Comparison of ENCODE assay signal across 8 cellular contexts in the genomic region with DNA sequence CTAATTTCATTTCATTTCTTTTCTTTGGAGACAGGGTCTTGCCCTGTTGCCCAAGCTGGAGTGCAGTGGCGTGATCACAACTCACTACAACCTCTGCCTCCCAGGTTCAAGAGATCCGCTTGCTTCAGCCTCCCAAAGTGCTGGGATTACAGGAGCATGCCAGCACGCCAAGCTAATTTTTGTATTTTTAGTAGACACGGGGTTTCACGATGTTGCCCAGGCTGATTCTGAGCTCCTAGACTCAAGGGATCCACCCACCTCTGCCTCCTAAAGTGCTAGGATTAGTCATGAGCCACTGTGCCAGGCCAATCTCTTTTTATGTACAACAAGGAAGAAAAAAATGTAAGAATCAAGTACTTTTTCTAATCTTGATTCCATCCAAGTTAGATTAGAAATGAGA. TPM values are rescaled to one million over a fixed set of nuclear protein-coding genes. Genes with fewer than 3 reads are reported as not detected.
DNase-seq lines count a peak whose midpoint lies in the region; ATAC-seq and TF ChIP-seq lines count a peak whose summit lies in the region.

No MANE protein-coding gene starts in this region.

- H3K4me3 ChIP-seq in SU-DHL-6 (ENCODE audit: insufficient read depth, low read length, poor library complexity, severe bottlenecking), result no peak overlapping the region
- H3K4me3 ChIP-seq in naive thymus-derived CD4-positive, alpha-beta T cell (ENCODE audit: low read length), result peak overlapping the region; percentile 27

- POLR2A ChIA-PET in naive thymus-derived CD4-positive, alpha-beta T cell (lab: Charles Lee), result interaction anchor here (0.6 to 4.1 kb wide), 7 partner anchors 8 to 25 kb away, joined by 3 to 28 read pairs (median 5); partner anchors contain the start of gene KMT2E

- DNase-seq in ELR (ENCODE audit: low read depth), result peak; percentile 82
- peak; percentile 82 for DNase-seq in dedifferentiated amniotic fluid mesenchymal stem cell (ENCODE audit: extremely low spot score)
- peak in 1 of 9 donors; percentile 50 for DNase-seq in naive thymus-derived CD4-positive, alpha-beta T cell
- DNase-seq in NK-92 (lab: John Stamatoyannopoulos, UW; ENCODE audit: unreplicated experiment), result no peak
- no peak for DNase-seq in OCI-M2 (lab: John Stamatoyannopoulos, UW; ENCODE audit: unreplicated experiment)
- DNase-seq in NCI-H1930 (lab: John Stamatoyannopoulos, UW), result no peak

- H3K36me3 ChIP-seq in SU-DHL-6 (ENCODE audit: low read length), result peaks cover 16% of the 10 kb centered on the region; the same call in 1 of the 2 replicates
- H3K36me3 ChIP-seq in naive thymus-derived CD4-positive, alpha-beta T cell (ENCODE audit: control insufficient read depth in 2 of 3, insufficient read depth in 3 of 3, low read length in 3 of 3), result peaks cover 0 to 2% (median 0%) of the 10 kb centered on the region in 3 experiments

- peaks cover 5 to 25% (median 18%) of the 10 kb centered on the region in 5 donors for H3K36me3 Mint-ChIP-seq in naive thymus-derived CD4-positive, alpha-beta T cell

- H3K4me1 ChIP-seq in naive thymus-derived CD4-positive, alpha-beta T cell (ENCODE audit: control insufficient read depth in 2 of 2, insufficient read depth in 2 of 2, low read length in 2 of 2), result peaks cover 66 to 76% of the 10 kb centered on the region in 2 donors

- H3F3A ChIP-seq in SU-DHL-6 (ENCODE audit: insufficient read depth), result peaks cover 11% of the 10 kb centered on the region

- peak; percentile 52 for ATAC-seq in naive thymus-derived CD4-positive, alpha-beta T cell
- ATAC-seq in GM21786 (IDR thresholded peaks at IDR 0.05; ENCODE audit: unreplicated experiment), result no peak

- no peaks in the 10 kb centered on the region for H3K27me3 ChIP-seq in SU-DHL-6 (ENCODE audit: low read length)
- H3K27me3 ChIP-seq in naive thymus-derived CD4-positive, alpha-beta T cell (ENCODE audit: control insufficient read depth in 2 of 2, insufficient read depth in 2 of 2, low read length in 2 of 2), result no peaks in the 10 kb centered on the region

- H2AFZ ChIP-seq in SU-DHL-6 (ENCODE audit: low read depth, low read length, severe bottlenecking), result no peak overlapping the region

- no peaks in the 10 kb centered on the region for H3K9me3 ChIP-seq in SU-DHL-6 (ENCODE audit: insufficient read depth, low read length)
- no peaks in the 10 kb centered on the region for H3K9me3 ChIP-seq in naive thymus-derived CD4-positive, alpha-beta T cell (ENCODE audit: control insufficient read depth in 2 of 3, low read length in 3 of 3)

- H3K27ac ChIP-seq in SU-DHL-6 (ENCODE audit: low read depth, low read length), result peak overlapping the region; percentile 16; the same call in 1 of the 2 replicates
- peak overlapping the region; percentile 57 for H3K27ac ChIP-seq in naive thymus-derived CD4-positive, alpha-beta T cell (ENCODE audit: low read depth, low read length)

- no peaks in the 10 kb centered on the region for H3K9me2 ChIP-seq in SU-DHL-6 (replicated peaks; ENCODE audit: insufficient read depth, low read length)

- no peak for TF ChIP-seq CTCF in SU-DHL-6 (IDR thresholded peaks at IDR 0.05; ENCODE audit: insufficient read depth, low read length, poor library complexity, severe bottlenecking)

- CTCF ChIA-PET in naive thymus-derived CD4-positive, alpha-beta T cell (lab: Charles Lee), result interaction anchor here (1.1 kb wide), 1 partner anchor 469 kb away, joined by 3 read pairs; no protein-coding TSS in a partner anchor

- no peaks in the 10 kb centered on the region for H3K27me3 Mint-ChIP-seq in naive thymus-derived CD4-positive, alpha-beta T cell

- peak overlapping the region; percentile 47 to 92 (median 78) for H3K27ac Mint-ChIP-seq in naive thymus-derived CD4-positive, alpha-beta T cell

- H3K4me1 Mint-ChIP-seq in naive thymus-derived CD4-positive, alpha-beta T cell, result peaks cover 66 to 96% (median 90%) of the 10 kb centered on the region in 7 donors

- H4K20me1 ChIP-seq in SU-DHL-6 (ENCODE audit: low read depth, low read length), result peaks cover 65% of the 10 kb centered on the region

- intact Hi-C loops in naive thymus-derived CD4-positive, alpha-beta T cell (cut with micrococcal nuclease), result loop anchor here (1.0 kb wide), 3 partner anchors 8 to 19 kb away; no protein-coding TSS in a partner anchor

- no peaks in the 10 kb centered on the region; the same call in 1 of the 2 replicates for H3K79me2 ChIP-seq in SU-DHL-6 (ENCODE audit: insufficient read depth, low read length)

- peak overlapping the region; percentile 32 for H3K4me2 ChIP-seq in SU-DHL-6 (ENCODE audit: low read depth, low read length, poor library complexity, severe bottlenecking)

- H3K9me3 Mint-ChIP-seq in naive thymus-derived CD4-positive, alpha-beta T cell, result no peaks in the 10 kb centered on the region

- peak overlapping the region; percentile 1; the same call in 1 of the 2 replicates for H3K9ac ChIP-seq in SU-DHL-6 (ENCODE audit: low read length)

- peak overlapping the region; percentile 61 to 80 (median 65) for H3K4me3 Mint-ChIP-seq in naive thymus-derived CD4-positive, alpha-beta T cell

RNA-seq across cellular contexts. Expression of gene KMT2E, which starts 10.7 kb away (rescaled TPM):
- total RNA-seq in naive thymus-derived CD4-positive, alpha-beta T cell, result 100 to 1,000 TPM; 129 to 221 (median 186) TPM
- 100 to 1,000 TPM; 195 to 221 TPM for polyA plus RNA-seq in naive thymus-derived CD4-positive, alpha-beta T cell

Comparison
In these comparisons a context has a peak if more than half of its experiments do, and no peak if none do; other contexts are left out.
1. DNase-seq: peak in ELR (single experiment) and dedifferentiated amniotic fluid mesenchymal stem cell (single experiment); none in NK-92 (single experiment), OCI-M2 (single experiment) and NCI-H1930 (0 of 2).